ENCODE assay signal across 1 cellular context in the genomic region with DNA sequence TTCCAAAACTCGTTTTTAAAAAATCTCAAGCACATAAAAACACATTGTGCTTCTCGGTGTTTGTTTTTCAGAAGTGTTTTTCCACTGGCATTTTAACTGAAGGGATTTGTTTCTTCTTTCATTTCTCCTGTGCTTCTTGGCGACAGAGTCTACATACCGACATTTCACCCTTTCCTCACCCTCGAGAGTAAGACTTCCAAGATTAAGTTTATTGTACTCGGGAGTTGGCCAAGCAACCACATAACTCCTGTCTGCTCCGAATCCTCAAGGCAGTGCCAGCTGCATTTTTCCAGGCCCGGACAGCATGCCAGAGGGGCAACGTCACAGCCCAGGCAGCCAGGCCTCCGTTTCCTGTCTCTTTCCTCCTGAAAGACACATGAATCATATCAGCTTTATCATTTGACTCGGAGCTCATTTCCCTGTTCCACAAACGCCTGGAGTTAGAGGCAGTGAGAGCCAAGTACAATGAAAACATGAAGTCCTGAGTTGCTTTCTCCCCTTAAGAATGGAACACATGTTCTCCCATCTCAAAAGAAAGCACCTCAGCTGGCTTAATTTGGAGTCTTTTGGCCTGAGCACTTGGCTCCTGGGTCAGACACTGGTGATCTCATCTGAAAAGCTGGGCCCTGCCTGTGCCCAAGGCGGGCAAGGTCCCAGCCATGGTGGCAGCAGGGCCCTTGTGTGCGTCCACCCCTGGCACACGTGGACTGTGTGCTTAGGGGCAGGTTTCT.
TF ChIP-seq lines count a peak whose summit lies in the region.

No MANE protein-coding gene starts in this region.

TF ChIP-seq in SK-N-SH, 30 proteins besides CTCF, POLR2A, EP300 and RAD21 (continued from another document):
- no peak for TF ChIP-seq CHD2 (IDR thresholded peaks at IDR 0.05; ENCODE audit: low read length, partially characterized antibody)
- TF ChIP-seq GABPA (IDR thresholded peaks at IDR 0.05; ENCODE audit: low read depth): no peak; the same call in none of the 2 replicates
- peak; percentile 79; the same call in 1 of the 2 replicates for TF ChIP-seq ZBTB33 (IDR thresholded peaks at IDR 0.05; ENCODE audit: borderline replicate concordance, low read depth)
- no peak for TF ChIP-seq SMC3 (IDR thresholded peaks at IDR 0.05; ENCODE audit: low read depth, low read length)
- TF ChIP-seq MEF2A (IDR thresholded peaks at IDR 0.05; ENCODE audit: borderline replicate concordance, low read depth): peak; percentile 79; the same call in 1 of the 2 replicates
- TF ChIP-seq FOSL2 (IDR thresholded peaks at IDR 0.05; ENCODE audit: borderline replicate concordance, low read depth): peak; percentile 93
- TF ChIP-seq TEAD4 (IDR thresholded peaks at IDR 0.05; ENCODE audit: borderline replicate concordance, insufficient read depth): peak; percentile 95
- peak; percentile 73; the same call in 1 of the 2 replicates for TF ChIP-seq RXRA (IDR thresholded peaks at IDR 0.05; ENCODE audit: borderline replicate concordance, low read depth)
- peak; percentile 96 for TF ChIP-seq NFIC (IDR thresholded peaks at IDR 0.05; ENCODE audit: borderline replicate concordance)
- peak; percentile 83 for TF ChIP-seq POLR2AphosphoS5 (IDR thresholded peaks at IDR 0.05; ENCODE audit: low read depth, low read length)
- TF ChIP-seq TAF1 (IDR thresholded peaks at IDR 0.05; ENCODE audit: borderline replicate concordance, low read depth, low read length): peak; percentile 58; the same call in 1 of the 2 replicates
- TF ChIP-seq, protein P1, sequence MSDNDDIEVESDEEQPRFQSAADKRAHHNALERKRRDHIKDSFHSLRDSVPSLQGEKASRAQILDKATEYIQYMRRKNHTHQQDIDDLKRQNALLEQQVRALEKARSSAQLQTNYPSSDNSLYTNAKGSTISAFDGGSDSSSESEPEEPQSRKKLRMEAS (IDR thresholded peaks at IDR 0.05; ENCODE audit: low read depth): peak; percentile 95
- TF ChIP-seq IRF3 (IDR thresholded peaks at IDR 0.05; ENCODE audit: low read depth, low read length): no peak
